In the genomic region with DNA sequence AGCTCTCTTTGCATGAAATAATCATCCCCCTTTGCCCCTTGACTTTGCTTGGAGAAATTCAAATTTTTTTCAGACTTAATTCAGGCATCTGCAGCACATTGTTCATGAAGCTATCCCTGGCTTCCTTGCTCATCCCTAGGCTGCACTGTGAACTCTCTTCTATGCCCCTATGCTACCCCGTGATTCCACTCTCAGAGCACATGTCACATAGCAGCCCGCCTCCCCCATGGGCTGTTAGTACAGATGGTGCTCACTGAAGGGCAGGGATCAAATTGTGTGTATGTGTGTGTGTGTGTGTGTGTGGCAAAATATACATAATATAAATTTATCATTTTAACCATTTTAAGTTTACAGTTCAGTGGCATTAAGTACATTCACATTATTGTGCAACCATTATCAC, we compare ENCODE assay signal across 27 cellular contexts.
"Had no signal": no experiment of that assay in that cellular context is flagged by ENCODE, and none has a peak within 500 bp of the region (broad histone marks: within the 10 kb centered on the region; RNA-seq: fewer than 3 reads in every experiment).

No MANE protein-coding gene starts in this region.

- H3K4me3 Mint-ChIP-seq: activated CD4-positive, alpha-beta memory T cell treated with anti-CD3 and anti-CD28 coated beads, Interleukin-2, amount 10 ng/mL, durations not matched to agents 7 days and 5 days; activated CD4-positive, alpha-beta T cell treated with anti-CD3 and anti-CD28 coated beads for 36 hours; activated naive CD8-positive, alpha-beta T cell treated with anti-CD3 and anti-CD28 coated beads, Interleukin-2, amount 10 ng/mL, durations not matched to agents 7 days and 5 days had no signal

- H3K27me3 ChIP-seq: adrenal gland, Peyer's patch, SJCRH30 had no signal

- H3K9me2 ChIP-seq: SK-N-SH had no signal

- H3K36me3 Mint-ChIP-seq: activated naive CD8-positive, alpha-beta T cell treated with anti-CD3 and anti-CD28 coated beads, Interleukin-2, amount 10 ng/mL, durations not matched to agents 7 days and 5 days had no signal

- H3K27ac Mint-ChIP-seq: activated CD4-positive, alpha-beta memory T cell treated with anti-CD3 and anti-CD28 coated beads, Interleukin-2, amount 10 ng/mL, durations not matched to agents 7 days and 5 days; activated CD4-positive, alpha-beta T cell treated with anti-CD3 and anti-CD28 coated beads for 36 hours; activated naive CD8-positive, alpha-beta T cell treated with anti-CD3 and anti-CD28 coated beads, Interleukin-2, amount 10 ng/mL, durations not matched to agents 7 days and 5 days; activated T-helper 2 cell treated with anti-CD3 and anti-CD28 coated beads, Interferon-gamma antibody, Interleukin-2, Interleukin-4, amounts not matched to agents 10 μg/mL and 5 μg/mL and 100 μg/mL, durations not matched to agents 14 hours and 24 hours and 36 hours had no signal

- H3K4me1 Mint-ChIP-seq: activated CD4-positive, alpha-beta memory T cell treated with anti-CD3 and anti-CD28 coated beads, Interleukin-2, amount 10 ng/mL, durations not matched to agents 7 days and 5 days; activated CD4-positive, alpha-beta T cell treated with anti-CD3 and anti-CD28 coated beads for 36 hours; activated naive CD8-positive, alpha-beta T cell treated with anti-CD3 and anti-CD28 coated beads, Interleukin-2, amount 10 ng/mL, durations not matched to agents 7 days and 5 days had no signal

- H3K27me3 Mint-ChIP-seq: activated CD4-positive, alpha-beta memory T cell treated with anti-CD3 and anti-CD28 coated beads, Interleukin-2, amount 10 ng/mL, durations not matched to agents 7 days and 5 days had no signal

- H3K36me3 ChIP-seq: adrenal gland, MG63, Peyer's patch, SJCRH30 had no signal

- DNase-seq: activated CD4-positive, alpha-beta memory T cell treated with anti-CD3 and anti-CD28 coated beads, Interleukin-2, amount 10 ng/mL, durations not matched to agents 7 days and 5 days; activated CD4-positive, alpha-beta T cell treated with anti-CD3 and anti-CD28 coated beads for 36 hours; activated CD4-positive, alpha-beta T cell treated with anti-CD3 and anti-CD28 coated beads, Interleukin-2, amount 50 U/mL, for 1 hour; activated gamma-delta T cell treated with Interleukin-2 at 50 U/mL for 16 hours; activated naive CD4-positive, alpha-beta T cell treated with anti-CD3 and anti-CD28 coated beads, Interleukin-2, amount 50 U/mL, for 16 hours; activated naive CD8-positive, alpha-beta T cell treated with anti-CD3 and anti-CD28 coated beads, Interleukin-2, amount 10 ng/mL, durations not matched to agents 7 days and 5 days; activated T-cell treated with anti-CD3 and anti-CD28 coated beads for 4 hours; activated T-cell treated with anti-CD3 and anti-CD28 coated beads, Interleukin-2, amount 50 U/mL, for 48 hours; adrenal gland; anterior cingulate cortex; cerebellar nuclear complex; MG63; MV-4-11; NCI-H1092 treated with DMSO at 0.1 percent for 48 hours; NCI-H1436; NCI-H187 treated with DMSO at 0.1 percent for 48 hours; NCI-H2081 treated with DMSO at 0.1 percent for 48 hours; NCI-H510A treated with DMSO at 0.1 percent for 48 hours; NCI-H748 treated with DMSO at 0.1 percent for 48 hours; Peyer's patch; Right ventricle myocardium superior; SJCRH30; SK-N-SH; T-helper 1 cell had no signal

- ATAC-seq: activated CD4-positive, alpha-beta T cell treated with anti-CD3 and anti-CD28 coated beads for 36 hours had no signal

- H3K27ac ChIP-seq: adrenal gland, Peyer's patch, RWPE1, SJCRH30, VCaP had no signal

- H3K4me3 ChIP-seq: adrenal gland, MG63, Peyer's patch, SJCRH30 had no signal

- H3K4me2 ChIP-seq: SK-N-SH had no signal

- H3K4me1 ChIP-seq: adrenal gland, Peyer's patch had no signal

- H3K9me3 Mint-ChIP-seq: activated CD4-positive, alpha-beta memory T cell treated with anti-CD3 and anti-CD28 coated beads, Interleukin-2, amount 10 ng/mL, durations not matched to agents 7 days and 5 days had no signal
